8 cellular contexts compared by ENCODE assay signal in genomic region chr3:31531992-31532586, GRCh38. TPM values are rescaled to one million over a fixed set of nuclear protein-coding genes. Genes with fewer than 3 reads are reported as not detected.
DNase-seq lines count a peak whose midpoint lies in the region; ATAC-seq and TF ChIP-seq lines count a peak whose summit lies in the region.

No MANE protein-coding gene starts in this region.

- H3K4me3 ChIP-seq in heart right ventricle = peak overlapping the region; percentile 78 to 97 (median 88)
- peak overlapping the region; percentile 68 to 98 (median 83) for H3K4me3 ChIP-seq in upper lobe of left lung

- TF ChIP-seq CTCF in GM13977 (IDR thresholded peaks at IDR 0.05; ENCODE audit: extremely low read depth, insufficient read depth, missing control alignments) (no peak), heart right ventricle (IDR thresholded peaks at IDR 0.05) (peak in 3 of 9 donors; percentile 11 to 36 (median 34)), upper lobe of left lung (IDR thresholded peaks at IDR 0.05) (peak in 4 of 6 experiments; percentile 38 to 60 (median 48))

- ATAC-seq in HG02884 (IDR thresholded peaks at IDR 0.05; ENCODE audit: unreplicated experiment) (peak; percentile 76), heart right ventricle (peak; percentile 95 to 99 (median 98)), upper lobe of left lung (ENCODE audit: low FRiP score in 2 of 2) (peak; percentile 97 to 99)

- peak; percentile 44 to 97 (median 70) for TF ChIP-seq POLR2A in upper lobe of left lung (IDR thresholded peaks at IDR 0.05)

- H3K9me3 ChIP-seq in heart right ventricle (no peaks in the 10 kb centered on the region), upper lobe of left lung (no peaks in the 10 kb centered on the region)

- no peaks in the 10 kb centered on the region for H3K36me3 ChIP-seq in heart right ventricle
- H3K36me3 ChIP-seq in upper lobe of left lung = no peaks in the 10 kb centered on the region

- 0% methylated on average over 73 of the region's 73 CpGs for WGBS in heart right ventricle, 2 donors
- 1% methylated on average over 40 to 57 of the region's 73 CpGs for WGBS in upper lobe of left lung, 2 donors

- DNase-seq in GM13977 (ENCODE audit: low spot score) (peak; percentile 99), NCI-H146 treated with DMSO at 0.1 percent for 48 hours (lab: John Stamatoyannopoulos, UW; ENCODE audit: unreplicated experiment) (peak; percentile 80), T-helper 1 cell (peak; percentile 98 to 99 (median 98)), amniotic stem cell (lab: John Stamatoyannopoulos, UW) (peak; percentile 96), heart right ventricle (peak; percentile 99), posterior cingulate gyrus (peak; percentile 96 to 100 (median 99)), upper lobe of left lung (peak; percentile 99 to 100)

- in situ Hi-C loops in GM13977 (cut with MboI; ENCODE audit: low pct_unique_long_range_greater_than_20kb, low sequenced_read_pairs, unreplicated experiment) = no loop called here

- intact Hi-C loops in heart right ventricle (cut with DNase I) (loop anchor here in 1 of 10 donors (10.0 kb wide), 1 partner anchor 433 kb away; no protein-coding TSS in a partner anchor), posterior cingulate gyrus (cut with DNase I) (no loop called here)

- H3K27me3 ChIP-seq in heart right ventricle = no peaks in the 10 kb centered on the region
- no peaks in the 10 kb centered on the region for H3K27me3 ChIP-seq in upper lobe of left lung

- H3K4me1 ChIP-seq in heart right ventricle (peaks cover 0 to 44% (median 35%) of the 10 kb centered on the region in 9 donors), upper lobe of left lung (peaks cover 33 to 44% (median 38%) of the 10 kb centered on the region in 4 donors)

- peak in 1 of 4 donors; percentile 27 for TF ChIP-seq EP300 in upper lobe of left lung (IDR thresholded peaks at IDR 0.05)

- H3K27ac ChIP-seq in heart right ventricle (peak overlapping the region; percentile 92 to 97 (median 96)), upper lobe of left lung (peak overlapping the region; percentile 92 to 99 (median 99))

RNA-seq across cellular contexts. Expression of gene STT3B, which starts 0.6 kb away (rescaled TPM):
- total RNA-seq in heart right ventricle (100 to 1,000 TPM in 5 of 10 donors, 10 to 100 TPM in 5; 90.8 to 113 (median 97.8) TPM), upper lobe of left lung (100 to 1,000 TPM in 1 of 6 donors, 10 to 100 TPM in 5; 42.9 to 137 (median 88.8) TPM)
- polyA plus RNA-seq in heart right ventricle = 10 to 100 TPM; 37.7 to 46.2 TPM

Comparison
In these comparisons a context has a peak if more than half of its experiments do, and no peak if none do; other contexts are left out.
1. Peak in every context shown above with its lines: DNase-seq, ATAC-seq, H3K4me3 ChIP-seq and H3K27ac ChIP-seq.